In the genomic region with DNA sequence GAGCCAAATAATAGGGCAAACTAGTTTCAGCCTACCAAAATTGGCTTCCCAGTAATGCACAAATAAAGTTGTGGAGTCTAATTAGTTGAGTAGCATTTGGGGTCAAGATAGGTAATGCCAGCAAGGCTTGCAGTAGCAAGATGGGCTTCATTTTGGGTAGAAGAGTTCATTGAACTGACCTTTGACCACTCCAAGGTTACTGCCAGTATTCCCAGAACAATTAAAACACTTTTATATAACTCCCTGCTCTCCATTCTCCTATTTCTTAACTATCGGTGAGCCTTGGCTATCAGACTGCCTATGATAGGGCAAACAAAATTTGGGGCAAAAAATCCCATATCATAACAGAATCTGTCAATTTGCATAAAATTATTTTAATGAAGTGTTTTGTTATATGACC, we compare ENCODE assay signal across 2 cellular contexts.
TF ChIP-seq lines count a peak whose summit lies in the region.

No MANE protein-coding gene starts in this region.

TF ChIP-seq in HepG2, 621 proteins besides CTCF, POLR2A, EP300 and RAD21 (continues in another document):
- TF ChIP-seq ZBTB20 (CRISPR knock-in tag; IDR thresholded peaks at IDR 0.05; ENCODE audit: borderline replicate concordance, low read depth) (no peak), KLF11 (CRISPR knock-in tag; IDR thresholded peaks at IDR 0.05) (no peak), ZBTB39 (CRISPR knock-in tag; IDR thresholded peaks at IDR 0.05) (no peak), ELF1 (CRISPR knock-in tag; IDR thresholded peaks at IDR 0.05) (no peak), CREM (IDR thresholded peaks at IDR 0.05) (no peak), CREM (CRISPR knock-in tag; IDR thresholded peaks at IDR 0.05) (no peak), SOX13 (IDR thresholded peaks at IDR 0.05) (no peak), SOX13 (CRISPR knock-in tag; conservative IDR thresholded peaks at IDR 0.05 in 1 of 2, IDR thresholded peaks at IDR 0.05 in 1 of 2) (no peak), EHMT2 (IDR thresholded peaks at IDR 0.05; ENCODE audit: borderline replicate concordance, low read depth, low read length) (no peak), ZNF768 (CRISPR knock-in tag; IDR thresholded peaks at IDR 0.05) (no peak), HHEX (CRISPR knock-in tag; IDR thresholded peaks at IDR 0.05) (no peak), ZNF501 (CRISPR knock-in tag; IDR thresholded peaks at IDR 0.05) (no peak), HMG20B (CRISPR knock-in tag; conservative IDR thresholded peaks at IDR 0.05) (no peak), SMARCC2 (IDR thresholded peaks at IDR 0.05) (no peak), ZNF597 (CRISPR knock-in tag; IDR thresholded peaks at IDR 0.05) (no peak), BRCA1 (CRISPR knock-in tag; IDR thresholded peaks at IDR 0.05) (no peak)
- TF ChIP-seq, protein P1, sequence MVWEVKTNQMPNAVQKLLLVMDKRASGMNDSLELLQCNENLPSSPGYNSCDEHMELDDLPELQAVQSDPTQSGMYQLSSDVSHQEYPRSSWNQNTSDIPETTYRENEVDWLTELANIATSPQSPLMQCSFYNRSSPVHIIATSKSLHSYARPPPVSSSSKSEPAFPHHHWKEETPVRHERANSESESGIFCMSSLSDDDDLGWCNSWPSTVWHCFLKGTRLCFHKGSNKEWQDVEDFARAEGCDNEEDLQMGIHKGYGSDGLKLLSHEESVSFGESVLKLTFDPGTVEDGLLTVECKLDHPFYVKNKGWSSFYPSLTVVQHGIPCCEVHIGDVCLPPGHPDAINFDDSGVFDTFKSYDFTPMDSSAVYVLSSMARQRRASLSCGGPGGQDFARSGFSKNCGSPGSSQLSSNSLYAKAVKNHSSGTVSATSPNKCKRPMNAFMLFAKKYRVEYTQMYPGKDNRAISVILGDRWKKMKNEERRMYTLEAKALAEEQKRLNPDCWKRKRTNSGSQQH (CRISPR knock-in tag; IDR thresholded peaks at IDR 0.05; ENCODE audit: low read depth): no peak
- TF ChIP-seq, protein P2, sequence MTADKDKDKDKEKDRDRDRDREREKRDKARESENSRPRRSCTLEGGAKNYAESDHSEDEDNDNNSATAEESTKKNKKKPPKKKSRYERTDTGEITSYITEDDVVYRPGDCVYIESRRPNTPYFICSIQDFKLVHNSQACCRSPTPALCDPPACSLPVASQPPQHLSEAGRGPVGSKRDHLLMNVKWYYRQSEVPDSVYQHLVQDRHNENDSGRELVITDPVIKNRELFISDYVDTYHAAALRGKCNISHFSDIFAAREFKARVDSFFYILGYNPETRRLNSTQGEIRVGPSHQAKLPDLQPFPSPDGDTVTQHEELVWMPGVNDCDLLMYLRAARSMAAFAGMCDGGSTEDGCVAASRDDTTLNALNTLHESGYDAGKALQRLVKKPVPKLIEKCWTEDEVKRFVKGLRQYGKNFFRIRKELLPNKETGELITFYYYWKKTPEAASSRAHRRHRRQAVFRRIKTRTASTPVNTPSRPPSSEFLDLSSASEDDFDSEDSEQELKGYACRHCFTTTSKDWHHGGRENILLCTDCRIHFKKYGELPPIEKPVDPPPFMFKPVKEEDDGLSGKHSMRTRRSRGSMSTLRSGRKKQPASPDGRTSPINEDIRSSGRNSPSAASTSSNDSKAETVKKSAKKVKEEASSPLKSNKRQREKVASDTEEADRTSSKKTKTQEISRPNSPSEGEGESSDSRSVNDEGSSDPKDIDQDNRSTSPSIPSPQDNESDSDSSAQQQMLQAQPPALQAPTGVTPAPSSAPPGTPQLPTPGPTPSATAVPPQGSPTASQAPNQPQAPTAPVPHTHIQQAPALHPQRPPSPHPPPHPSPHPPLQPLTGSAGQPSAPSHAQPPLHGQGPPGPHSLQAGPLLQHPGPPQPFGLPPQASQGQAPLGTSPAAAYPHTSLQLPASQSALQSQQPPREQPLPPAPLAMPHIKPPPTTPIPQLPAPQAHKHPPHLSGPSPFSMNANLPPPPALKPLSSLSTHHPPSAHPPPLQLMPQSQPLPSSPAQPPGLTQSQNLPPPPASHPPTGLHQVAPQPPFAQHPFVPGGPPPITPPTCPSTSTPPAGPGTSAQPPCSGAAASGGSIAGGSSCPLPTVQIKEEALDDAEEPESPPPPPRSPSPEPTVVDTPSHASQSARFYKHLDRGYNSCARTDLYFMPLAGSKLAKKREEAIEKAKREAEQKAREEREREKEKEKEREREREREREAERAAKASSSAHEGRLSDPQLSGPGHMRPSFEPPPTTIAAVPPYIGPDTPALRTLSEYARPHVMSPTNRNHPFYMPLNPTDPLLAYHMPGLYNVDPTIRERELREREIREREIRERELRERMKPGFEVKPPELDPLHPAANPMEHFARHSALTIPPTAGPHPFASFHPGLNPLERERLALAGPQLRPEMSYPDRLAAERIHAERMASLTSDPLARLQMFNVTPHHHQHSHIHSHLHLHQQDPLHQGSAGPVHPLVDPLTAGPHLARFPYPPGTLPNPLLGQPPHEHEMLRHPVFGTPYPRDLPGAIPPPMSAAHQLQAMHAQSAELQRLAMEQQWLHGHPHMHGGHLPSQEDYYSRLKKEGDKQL (CRISPR knock-in tag; IDR thresholded peaks at IDR 0.05; ENCODE audit: low read depth): no peak

TF ChIP-seq in HEK293T, 16 proteins besides CTCF, POLR2A, EP300 and RAD21:
- TF ChIP-seq PKNOX1 (IDR thresholded peaks at IDR 0.05): no peak
